ENCODE assay signal across 8 cellular contexts in the genomic region with DNA sequence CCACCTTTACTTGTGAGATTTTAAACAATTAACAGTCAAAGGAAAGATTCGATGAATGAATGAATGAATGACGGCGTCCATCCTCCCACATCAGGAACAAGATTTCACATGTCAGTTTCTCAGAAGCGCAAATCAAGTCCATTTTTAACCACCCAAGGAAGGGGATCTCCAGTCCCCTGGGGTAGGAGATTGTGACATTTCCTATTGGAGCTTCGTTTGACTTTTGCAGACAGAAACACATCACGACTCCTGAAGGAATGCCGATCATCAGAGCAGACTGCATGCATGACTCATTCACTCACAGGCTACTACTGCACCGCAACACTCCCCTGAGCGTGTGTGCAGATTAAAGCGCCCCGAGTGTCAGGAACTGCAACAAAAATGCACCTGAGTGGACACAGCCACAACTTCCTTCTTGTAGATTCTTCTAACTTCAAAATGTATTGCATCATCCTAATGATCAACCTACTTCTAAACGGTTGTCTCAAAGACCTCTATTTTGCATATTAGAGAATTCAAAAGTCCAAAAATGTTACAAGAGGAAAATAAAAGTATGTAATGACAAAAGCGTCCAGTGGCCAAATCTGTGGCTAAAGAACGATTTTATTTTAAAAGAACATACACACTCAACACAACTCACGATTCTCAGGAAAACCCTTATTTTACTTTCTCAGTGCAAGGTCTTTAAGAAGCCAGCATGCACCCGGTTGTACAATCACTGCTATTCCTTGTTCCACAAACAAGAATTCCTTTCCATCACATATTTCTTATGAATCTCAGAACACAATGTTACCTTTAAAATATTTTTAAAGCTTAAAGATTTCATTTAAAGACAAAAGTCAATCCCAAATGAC.
A peak's percentile ranks its signal among the peaks of the same experiment; 100 is the strongest.
DNase-seq lines count a peak whose midpoint lies in the region; TF ChIP-seq lines count a peak whose summit lies in the region.

No MANE protein-coding gene starts in this region.

- H3K4me2 ChIP-seq in OCI-LY1 (ENCODE audit: low read length) = peak overlapping the region; percentile 88
- H3K4me2 ChIP-seq in hepatocyte = peak overlapping the region; percentile 77

- peaks cover 68% of the 10 kb centered on the region for H3K4me1 Mint-ChIP-seq in activated naive CD4-positive, alpha-beta T cell treated with anti-CD3 and anti-CD28 coated beads for 36 hours (ENCODE audit: low read depth)

- WGBS in hepatocyte (ENCODE audit: low lambda C conversion rate, missing lambda C conversion rate) = 47% methylated on average over 16 of the region's 16 CpGs

- H3K9me3 ChIP-seq in OCI-LY1 (ENCODE audit: low read length) (no peaks in the 10 kb centered on the region), hepatocyte (ENCODE audit: low read depth) (no peaks in the 10 kb centered on the region)

- H3K27ac ChIP-seq in OCI-LY1 (ENCODE audit: low read depth, low read length, poor library complexity, severe bottlenecking) (peak overlapping the region; percentile 78), hepatocyte (peak overlapping the region; percentile 38)

- H3K36me3 ChIP-seq in OCI-LY1 (ENCODE audit: insufficient read depth, low read length) (peaks cover 62% of the 10 kb centered on the region), hepatocyte (replicated peaks; ENCODE audit: insufficient read depth, low read depth) (no peaks in the 10 kb centered on the region)

- peaks cover 51% of the 10 kb centered on the region for H3K36me3 Mint-ChIP-seq in activated naive CD4-positive, alpha-beta T cell treated with anti-CD3 and anti-CD28 coated beads for 36 hours (ENCODE audit: low read depth)

- H3K9me3 Mint-ChIP-seq in activated naive CD4-positive, alpha-beta T cell treated with anti-CD3 and anti-CD28 coated beads for 36 hours = no peaks in the 10 kb centered on the region

- no peaks in the 10 kb centered on the region for H3K9me2 ChIP-seq in OCI-LY1 (ENCODE audit: low read depth, low read length)
- no peaks in the 10 kb centered on the region for H3K9me2 ChIP-seq in hepatocyte (replicated peaks; ENCODE audit: insufficient read depth)

- H2AFZ ChIP-seq in OCI-LY1 (ENCODE audit: low read length) (no peak overlapping the region), hepatocyte (no peak overlapping the region)

- intact Hi-C loops in activated naive CD4-positive, alpha-beta T cell treated with anti-CD3 and anti-CD28 coated beads for 36 hours (cut with micrococcal nuclease) = loop anchor here (5.0 to 10.0 kb wide), 2 partner anchors 210 to 523 kb away; no protein-coding TSS in a partner anchor

- no peaks in the 10 kb centered on the region for H3K27me3 ChIP-seq in OCI-LY1 (ENCODE audit: insufficient read depth, low read length)
- no peaks in the 10 kb centered on the region for H3K27me3 ChIP-seq in hepatocyte

- H3K27ac Mint-ChIP-seq in activated naive CD4-positive, alpha-beta T cell treated with anti-CD3 and anti-CD28 coated beads for 36 hours = peak overlapping the region; percentile 72

- no peaks in the 10 kb centered on the region for H4K20me1 ChIP-seq in OCI-LY1 (ENCODE audit: insufficient read depth, low read length)
- H4K20me1 ChIP-seq in hepatocyte (ENCODE audit: insufficient read depth, poor library complexity, severe bottlenecking) = peaks cover 8% of the 10 kb centered on the region

- H3F3A ChIP-seq in OCI-LY1 (ENCODE audit: insufficient read depth, low read length) = no peaks in the 10 kb centered on the region

- peaks cover 62% of the 10 kb centered on the region for H3K4me1 ChIP-seq in OCI-LY1 (ENCODE audit: insufficient read depth, low read length, severe bottlenecking)
- H3K4me1 ChIP-seq in hepatocyte (ENCODE audit: insufficient read depth) = peaks cover 8% of the 10 kb centered on the region

- peak overlapping the region; percentile 99 for H3K4me3 Mint-ChIP-seq in activated naive CD4-positive, alpha-beta T cell treated with anti-CD3 and anti-CD28 coated beads for 36 hours

- CTCF ChIA-PET in activated naive CD4-positive, alpha-beta T cell treated with anti-CD3 and anti-CD28 coated beads for 36 hours (lab: Charles Lee) = interaction anchor here (0.9 to 1.0 kb wide), 3 partner anchors 40 to 75 kb away, joined by 3 read pairs; no protein-coding TSS in a partner anchor

- DNase-seq in GM12864 (ENCODE audit: low read depth) = peak; percentile 70
- no peak for DNase-seq in HFF-Myc (ENCODE audit: extremely low read depth, low read depth)
- peak; percentile 81 for DNase-seq in activated naive CD4-positive, alpha-beta T cell treated with anti-CD3 and anti-CD28 coated beads for 36 hours
- DNase-seq in hepatocyte (ENCODE audit: low spot score) = peak; percentile 84
- DNase-seq in stimulated activated naive CD4-positive, alpha-beta T cell treated with Interleukin-2 at 50 U/mL for 16 hours (lab: John Stamatoyannopoulos, UW) = peak; percentile 59
- no peak for DNase-seq in SHP77 treated with DMSO at 0.1 percent for 48 hours (lab: John Stamatoyannopoulos, UW)
- no peak for DNase-seq in NCI-H1092 treated with DMSO at 0.1 percent for 48 hours (lab: John Stamatoyannopoulos, UW)

- no peaks in the 10 kb centered on the region for H3K27me3 Mint-ChIP-seq in activated naive CD4-positive, alpha-beta T cell treated with anti-CD3 and anti-CD28 coated beads for 36 hours (ENCODE audit: low read depth)

- H3K79me2 ChIP-seq in OCI-LY1 (ENCODE audit: insufficient read depth, low read length) (peaks cover 65% of the 10 kb centered on the region), hepatocyte (peaks cover 63% of the 10 kb centered on the region)

- TF ChIP-seq CTCF in GM12864 (IDR thresholded peaks at IDR 0.05; ENCODE audit: low read depth, low read length, missing control alignments) = no peak
- no peak for TF ChIP-seq CTCF in HFF-Myc (IDR thresholded peaks at IDR 0.05; ENCODE audit: low read depth, low read length, missing control alignments)
- TF ChIP-seq CTCF in OCI-LY1 (IDR thresholded peaks at IDR 0.05; ENCODE audit: low read length) = peak; percentile 13; the same call in 1 of the 2 replicates
- TF ChIP-seq CTCF in hepatocyte (IDR thresholded peaks at IDR 0.05; ENCODE audit: poor library complexity) = no peak

- H3K4me3 ChIP-seq in GM12864 (ENCODE audit: low read depth, low read length) (peak overlapping the region; percentile 68), HFF-Myc (replicated peaks; ENCODE audit: low read depth, low read length) (peak overlapping the region; percentile 66), OCI-LY1 (ENCODE audit: low read depth, low read length, poor library complexity, severe bottlenecking) (peak overlapping the region; percentile 95), hepatocyte (peak overlapping the region; percentile 52)

- H3K9ac ChIP-seq in OCI-LY1 (ENCODE audit: low read length) = peak overlapping the region; percentile 84

Comparison
In these comparisons a context has a peak if more than half of its experiments do, and no peak if none do; other contexts are left out.
1. DNase-seq: peak in GM12864 (single experiment), activated naive CD4-positive, alpha-beta T cell treated with anti-CD3 and anti-CD28 coated beads for 36 hours (single experiment), hepatocyte (single experiment) and stimulated activated naive CD4-positive, alpha-beta T cell treated with Interleukin-2 at 50 U/mL for 16 hours (single experiment); none in HFF-Myc (single experiment), SHP77 treated with DMSO at 0.1 percent for 48 hours (single experiment) and NCI-H1092 treated with DMSO at 0.1 percent for 48 hours (single experiment).
2. Peak in every context shown above with its lines, with median percentiles within 50 percentile points of each other: H3K4me3 ChIP-seq.